In genomic region chrX:25012793-25013592, GRCh38 we compare ENCODE assay signal across 9 cellular contexts. TPM values are rescaled to one million over a fixed set of nuclear protein-coding genes. Genes with fewer than 3 reads are reported as not detected.
A peak's percentile ranks its signal among the peaks of the same experiment; 100 is the strongest.
DNase-seq lines count a peak whose midpoint lies in the region; ATAC-seq and TF ChIP-seq lines count a peak whose summit lies in the region.
"Had no signal": no experiment of that assay in that cellular context is flagged by ENCODE, and none has a peak within 500 bp of the region (broad histone marks: within the 10 kb centered on the region; RNA-seq: fewer than 3 reads in every experiment).

No MANE protein-coding gene starts in this region.

- no peak overlapping the region for H3K9ac ChIP-seq in mesendoderm (ENCODE audit: low read length)

- no peak overlapping the region for H3K18ac ChIP-seq in mesendoderm (ENCODE audit: low read length)

- DNase-seq in AML-193 (lab: John Stamatoyannopoulos, UW) (peak; percentile 46 to 50), mesendoderm (no peak), cerebellar cortex (ENCODE audit: low spot score) (no peak), head of caudate nucleus (no peak), Kasumi-1 (lab: John Stamatoyannopoulos, UW) (no peak), globus pallidus (ENCODE audit: low spot score) (no peak)

- H3K4me2 ChIP-seq in mesendoderm (ENCODE audit: low read length) = no peak overlapping the region

- intact Hi-C loops in head of caudate nucleus (cut with DNase I) = no loop called here

- H3K4me3 ChIP-seq in WI38 (ENCODE audit: low read depth, low read length) (peak overlapping the region; percentile 20; the same call in 1 of the 2 replicates), mesendoderm (ENCODE audit: low read length) (no peak overlapping the region)

- H3K56ac ChIP-seq in mesendoderm (ENCODE audit: low read length) = peak overlapping the region; percentile 3

- no peaks in the 10 kb centered on the region for H3K79me1 ChIP-seq in mesendoderm (ENCODE audit: low read length)

- TF ChIP-seq CTCF in WI38 (IDR thresholded peaks at IDR 0.05; ENCODE audit: low read depth, low read length) = no peak

- no peak overlapping the region for H2BK120ac ChIP-seq in mesendoderm (ENCODE audit: low read depth, low read length)

- H3K4me1 ChIP-seq in mesendoderm (ENCODE audit: control insufficient read depth, low read depth, low read length) = no peaks in the 10 kb centered on the region

- H3K23ac ChIP-seq in mesendoderm (ENCODE audit: low read length) = no peak overlapping the region

- no peak overlapping the region for H2BK5ac ChIP-seq in mesendoderm (ENCODE audit: low read length)

- H4K5ac ChIP-seq in mesendoderm (ENCODE audit: low read length) = no peak overlapping the region

- H2AK5ac ChIP-seq in mesendoderm (ENCODE audit: low read length) = no peak overlapping the region

- no peaks in the 10 kb centered on the region for H3K36me3 ChIP-seq in mesendoderm (ENCODE audit: control insufficient read depth, insufficient read depth, low read length)

- no peaks in the 10 kb centered on the region for H3K79me2 ChIP-seq in mesendoderm (ENCODE audit: control insufficient read depth, insufficient read depth, low read length)

- H4K8ac ChIP-seq in mesendoderm (ENCODE audit: low read depth, low read length) = no peak overlapping the region

- H2BK15ac ChIP-seq in mesendoderm (replicated peaks; ENCODE audit: low read depth) = no peak overlapping the region

- H3K27ac ChIP-seq in mesendoderm (ENCODE audit: low read depth, low read length) = no peak overlapping the region
- H3K27ac ChIP-seq: RWPE1 had no signal

- H3K4ac ChIP-seq in mesendoderm (ENCODE audit: low read depth, low read length) = no peak overlapping the region

- peak; percentile 30 for ATAC-seq in GM21529 (IDR thresholded peaks at IDR 0.05; ENCODE audit: unreplicated experiment)

- H3K27me3 ChIP-seq in mesendoderm (ENCODE audit: insufficient read depth, low read length, poor library complexity) = peaks cover 68% of the 10 kb centered on the region

- WGBS in mesendoderm (ENCODE audit: extremely low coverage, insufficient coverage, low lambda C conversion rate) = no CpG with 5 or more reads among the region's 97 CpGs

RNA-seq across cellular contexts. Expression of gene ARX, which starts 2.8 kb away (rescaled TPM):
- 0.04 TPM for polyA plus RNA-seq in mesendoderm (2013, experiment 1 of 2)
- polyA plus RNA-seq in mesendoderm (2013, experiment 2 of 2) = 0.01 TPM

Comparison
In these comparisons a context has a peak if more than half of its experiments do, and no peak if none do; other contexts are left out.
1. DNase-seq: peak in AML-193 (2 of 2); none in mesendoderm (single experiment), cerebellar cortex (single experiment), head of caudate nucleus (0 of 42), Kasumi-1 (0 of 2) and globus pallidus (single experiment).